Comparison of ENCODE assay signal across 9 cellular contexts in genomic region chr20:62382306-62383198, GRCh38. TPM values are rescaled to one million over a fixed set of nuclear protein-coding genes. Genes with fewer than 3 reads are reported as not detected.
DNase-seq lines count a peak whose midpoint lies in the region; ATAC-seq, FAIRE-seq and TF ChIP-seq lines count a peak whose summit lies in the region.
"Had no signal": no experiment of that assay in that cellular context is flagged by ENCODE, and none has a peak within 500 bp of the region (broad histone marks: within the 10 kb centered on the region; RNA-seq: fewer than 3 reads in every experiment).

No MANE protein-coding gene starts in this region.

- CTCF ChIA-PET in HEK293 (lab: Yijun Ruan, JAX), result interaction anchor here (0.6 to 2.3 kb wide), 37 partner anchors 8 to 459 kb away, joined by 3 to 32 read pairs (median 5); partner anchors contain the start of genes ADRM1 and HRH3

- H3K27ac Mint-ChIP-seq in T-helper 1 cell treated with Interleukin-12 subunit alpha and Interleukin-12 subunit beta and Interleukin-4 antibody, amounts not matched to agents 30 μg/mL and 1 μg/mL, for 36 hours, result peak overlapping the region; percentile 69

- H3K9me3 ChIP-seq in HEK293 (ENCODE audit: control insufficient read depth, insufficient read depth, low read depth, low read length), result no peaks in the 10 kb centered on the region
- no peaks in the 10 kb centered on the region for H3K9me3 ChIP-seq in adrenal gland (replicated peaks in 1 of 3)
- no peaks in the 10 kb centered on the region for H3K9me3 ChIP-seq in right atrium auricular region
- no peaks in the 10 kb centered on the region for H3K9me3 ChIP-seq in small intestine (ENCODE audit: control insufficient read depth, low read depth)

- H3K4me3 ChIP-seq in HEK293 (ENCODE audit: low read depth, low read length) (no peak overlapping the region), adrenal gland (no peak overlapping the region), right atrium auricular region (no peak overlapping the region), small intestine (ENCODE audit: low read depth in 1 of 2, low read length in 2 of 2) (no peak overlapping the region)

- H3K4me1 Mint-ChIP-seq in T-helper 1 cell treated with Interleukin-12 subunit alpha and Interleukin-12 subunit beta and Interleukin-4 antibody, amounts not matched to agents 30 μg/mL and 1 μg/mL, for 36 hours (ENCODE audit: low read depth), result peaks cover 22% of the 10 kb centered on the region

- FAIRE-seq in small intestine (lab: Jason Lieb, UNC), result no peak

- ATAC-seq in GM19455 (IDR thresholded peaks at IDR 0.05; ENCODE audit: unreplicated experiment), result no peak

- TF ChIP-seq CTCF in HEK293 (tag by site-specific recombination; IDR thresholded peaks at IDR 0.05), result peak; percentile 90
- peak; percentile 85 to 94 (median 92) for TF ChIP-seq CTCF in adrenal gland (IDR thresholded peaks at IDR 0.05)
- peak; percentile 92 to 96 for TF ChIP-seq CTCF in right atrium auricular region (IDR thresholded peaks at IDR 0.05)

- intact Hi-C loops in adrenal gland (cut with DNase I), result loop anchor here (2.0 to 5.0 kb wide), 2 partner anchors 80 kb away; partner anchors contain the start of gene ADRM1 (in 2 of the 2)

- no peak for TF ChIP-seq POLR2A in adrenal gland (IDR thresholded peaks at IDR 0.05)

- POLR2A ChIA-PET in HEK293 (lab: Yijun Ruan, JAX), result interaction anchor here (0.6 to 3.4 kb wide), 9 partner anchors 13 to 1140 kb away, joined by 3 to 24 read pairs (median 4); no protein-coding TSS in a partner anchor

- no peak overlapping the region for H3K27ac ChIP-seq in HEK293 (ENCODE audit: extremely low read depth, low read depth, low read length)
- H3K27ac ChIP-seq in adrenal gland, result peak overlapping the region in 1 of 5 donors; percentile 80
- no peak overlapping the region for H3K27ac ChIP-seq in right atrium auricular region
- H3K27ac ChIP-seq in small intestine (ENCODE audit: low read depth in 1 of 2, low read length in 1 of 2), result no peak overlapping the region

- no peaks in the 10 kb centered on the region for H3K27me3 Mint-ChIP-seq in T-helper 1 cell treated with Interleukin-12 subunit alpha and Interleukin-12 subunit beta and Interleukin-4 antibody, amounts not matched to agents 30 μg/mL and 1 μg/mL, for 36 hours (ENCODE audit: low read depth)

- H3K27me3 ChIP-seq in adrenal gland (no peaks in the 10 kb centered on the region), right atrium auricular region (no peaks in the 10 kb centered on the region), small intestine (ENCODE audit: control insufficient read depth in 2 of 2, insufficient read depth in 2 of 2, low read length in 2 of 2) (no peaks in the 10 kb centered on the region)

- H3K36me3 ChIP-seq in HEK293 (ENCODE audit: control insufficient read depth in 2 of 2, insufficient read depth in 1 of 2, low read length in 2 of 2) (peaks cover 4 to 16% of the 10 kb centered on the region in 2 experiments; a peak in 2 of 3 replicates), adrenal gland (replicated peaks in 1 of 2) (no peaks in the 10 kb centered on the region), right atrium auricular region (no peaks in the 10 kb centered on the region), small intestine (ENCODE audit: control insufficient read depth in 2 of 2, insufficient read depth in 2 of 2, low read length in 2 of 2) (no peaks in the 10 kb centered on the region)

- 39 to 45% (median 43%) methylated on average over 12 to 18 of the region's 18 CpGs for WGBS in adrenal gland, 4 donors
- 39 to 41% (median 39%) methylated on average over 18 of the region's 18 CpGs for WGBS in small intestine, 3 donors

- H3K4me3 Mint-ChIP-seq in T-helper 1 cell treated with Interleukin-12 subunit alpha and Interleukin-12 subunit beta and Interleukin-4 antibody, amounts not matched to agents 30 μg/mL and 1 μg/mL, for 36 hours, result no peak overlapping the region

- DNase-seq in EH (ENCODE audit: low read depth) (peak; percentile 73), NCI-H1694 treated with DMSO at 0.1 percent for 48 hours (lab: John Stamatoyannopoulos, UW) (peak; percentile 38), adrenal gland (peak; percentile 72 to 91 (median 84)), right atrium auricular region (ENCODE audit: low spot score) (no peak), small intestine (peak; percentile 78)

- H3K4me1 ChIP-seq in HEK293 (ENCODE audit: control insufficient read depth, insufficient read depth, low read length) (no peaks in the 10 kb centered on the region), adrenal gland (replicated peaks in 1 of 2) (peaks cover 20 to 34% of the 10 kb centered on the region in 2 donors), right atrium auricular region (peaks cover 0 to 53% of the 10 kb centered on the region in 2 donors), small intestine (ENCODE audit: control insufficient read depth in 2 of 2, insufficient read depth in 1 of 2, low read depth in 1 of 2, low read length in 1 of 2) (no peaks in the 10 kb centered on the region)

- H3K36me3 Mint-ChIP-seq in T-helper 1 cell treated with Interleukin-12 subunit alpha and Interleukin-12 subunit beta and Interleukin-4 antibody, amounts not matched to agents 30 μg/mL and 1 μg/mL, for 36 hours (ENCODE audit: low read depth), result peaks cover 16% of the 10 kb centered on the region

- peaks cover 5% of the 10 kb centered on the region for H3K9me3 Mint-ChIP-seq in T-helper 1 cell treated with Interleukin-12 subunit alpha and Interleukin-12 subunit beta and Interleukin-4 antibody, amounts not matched to agents 30 μg/mL and 1 μg/mL, for 36 hours

TF ChIP-seq in HEK293, 187 proteins besides CTCF, POLR2A, EP300 and RAD21 (continues in another document):
- TF ChIP-seq SCRT1 (tag by site-specific recombination; IDR thresholded peaks at IDR 0.05; ENCODE audit: borderline replicate concordance) (no peak), ZNF645 (tag by site-specific recombination; IDR thresholded peaks at IDR 0.05) (no peak), OVOL3 (tag by site-specific recombination; IDR thresholded peaks at IDR 0.05) (no peak), PATZ1 (tag by site-specific recombination; IDR thresholded peaks at IDR 0.05) (peak; percentile 30; the same call in 1 of the 2 replicates), ZNF629 (tag by site-specific recombination; IDR thresholded peaks at IDR 0.05) (0 out of 2 replicates have a peak, but pooled peaks have one; percentile 12), ZNF76 (tag by site-specific recombination; IDR thresholded peaks at IDR 0.05; ENCODE audit: borderline replicate concordance, low read depth) (no peak), ZNF202 (tag by site-specific recombination; IDR thresholded peaks at IDR 0.05; ENCODE audit: borderline replicate concordance) (no peak), ZNF639 (tag by site-specific recombination; IDR thresholded peaks at IDR 0.05) (no peak), ZNF791 (tag by site-specific recombination; IDR thresholded peaks at IDR 0.05) (no peak), TCF7L2 (IDR thresholded peaks at IDR 0.05; ENCODE audit: borderline replicate concordance, low read depth, low read length) (no peak)

RNA-seq across cellular contexts. Expression of gene RPS21, which starts 4.4 kb away (rescaled TPM):
- total RNA-seq in adrenal gland (1,000 to 10,000 TPM; 1,155 to 4,794 (median 1,602) TPM), right atrium auricular region (1,000 to 10,000 TPM; 1,510 to 1,937 TPM)
- polyA plus RNA-seq in adrenal gland (1,000 to 10,000 TPM in 2 of 3 donors, 100 to 1,000 TPM in 1; 438 to 3,024 (median 2,274) TPM), small intestine (1,000 to 10,000 TPM; 2,545 to 8,814 (median 4,142) TPM)

RNA-seq across cellular contexts. Expression of gene LAMA5, which starts 15.4 kb away (rescaled TPM):
- total RNA-seq in adrenal gland (100 to 1,000 TPM in 4 of 8 donors, 10 to 100 TPM in 4; 35.3 to 146 (median 100) TPM), right atrium auricular region (10 to 100 TPM; 61.1 to 69.4 TPM)
- polyA plus RNA-seq in adrenal gland (100 to 1,000 TPM in 2 of 3 donors, 1 to 10 TPM in 1; 2.0 to 537 (median 262) TPM), small intestine (10 to 100 TPM in 1 of 3 donors, 1 to 10 TPM in 2; 1.3 to 39.8 (median 6.2) TPM)

RNA-seq across cellular contexts. Expression of gene CABLES2, which starts 24.5 kb away (rescaled TPM):
- total RNA-seq in adrenal gland (1 to 10 TPM; 1.5 to 5.6 (median 3.9) TPM), right atrium auricular region (10 to 100 TPM; 10.8 to 17.7 TPM)
- polyA plus RNA-seq in adrenal gland (1 to 10 TPM; 2.8 to 4.1 (median 3.4) TPM), small intestine (1 to 10 TPM; 1.3 to 4.7 (median 2.4) TPM)

RNA-seq across cellular contexts. Expression of gene RBBP8NL, which starts 44.8 kb away (rescaled TPM):
- not detected for total RNA-seq in adrenal gland
- not detected for polyA plus RNA-seq in adrenal gland
- total RNA-seq in right atrium auricular region, result not detected
- 10 to 100 TPM in 2 of 3 donors, 1 to 10 TPM in 1; 8.0 to 28.0 (median 14.9) TPM for polyA plus RNA-seq in small intestine
- total RNA-seq: glomerular endothelial cell had no signal
